17 cellular contexts compared by ENCODE assay signal in the genomic region with DNA sequence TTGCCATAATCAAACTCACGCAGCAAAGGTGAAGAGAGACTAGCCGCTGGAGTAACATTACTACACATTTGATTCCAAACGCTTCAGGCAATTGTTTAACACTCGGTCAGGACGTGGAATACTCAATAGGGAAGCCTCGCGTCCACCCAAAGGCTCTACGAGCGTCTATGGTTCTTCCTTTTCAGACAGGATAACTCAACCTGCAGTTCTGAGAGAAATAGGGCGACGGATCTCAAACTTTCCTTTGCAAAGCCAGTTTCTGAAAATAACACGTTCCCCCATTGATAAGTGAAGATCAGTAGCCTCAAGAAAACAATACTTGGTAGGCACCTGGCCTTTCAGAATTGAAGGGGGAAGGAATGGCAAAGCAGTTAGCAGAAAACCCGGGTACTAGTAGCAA.
DNase-seq lines count a peak whose midpoint lies in the region; ATAC-seq and TF ChIP-seq lines count a peak whose summit lies in the region.
"Had no signal": no experiment of that assay in that cellular context is flagged by ENCODE, and none has a peak within 500 bp of the region (broad histone marks: within the 10 kb centered on the region; RNA-seq: fewer than 3 reads in every experiment).

No MANE protein-coding gene starts in this region.

- TF ChIP-seq CTCF in GM20000 (IDR thresholded peaks at IDR 0.05; ENCODE audit: extremely low read depth, missing control alignments) = no peak

- H3K4me3 ChIP-seq in CD4-positive, CD25-positive, alpha-beta regulatory T cell (ENCODE audit: low read depth, low read length) = peak overlapping the region; percentile 78

- ATAC-seq in CD4-positive, CD25-positive, alpha-beta regulatory T cell (ENCODE audit: low read depth in 2 of 2) = no peak
- no peak for ATAC-seq in central memory CD8-positive, alpha-beta T cell (replicated peaks; ENCODE audit: extremely low read depth, poor library complexity, severe bottlenecking)
- ATAC-seq in naive thymus-derived CD8-positive, alpha-beta T cell = no peak
- no peak for ATAC-seq in HG02884 (IDR thresholded peaks at IDR 0.05; ENCODE audit: unreplicated experiment)
- ATAC-seq in HG03442 (IDR thresholded peaks at IDR 0.05; ENCODE audit: unreplicated experiment) = no peak

- peaks cover 9% of the 10 kb centered on the region for H3K27me3 ChIP-seq in CD4-positive, CD25-positive, alpha-beta regulatory T cell (ENCODE audit: control insufficient read depth, insufficient read depth, low read length)

- H3K9me3 Mint-ChIP-seq in CD4-positive, CD25-positive, alpha-beta regulatory T cell = peaks cover 0 to 2% (median 0%) of the 10 kb centered on the region in 7 donors
- H3K9me3 Mint-ChIP-seq in central memory CD8-positive, alpha-beta T cell = no peaks in the 10 kb centered on the region
- no peaks in the 10 kb centered on the region for H3K9me3 Mint-ChIP-seq in naive thymus-derived CD8-positive, alpha-beta T cell

- no peaks in the 10 kb centered on the region for H3K36me3 Mint-ChIP-seq in CD4-positive, CD25-positive, alpha-beta regulatory T cell
- H3K36me3 Mint-ChIP-seq in central memory CD8-positive, alpha-beta T cell (ENCODE audit: insufficient read depth) = no peaks in the 10 kb centered on the region
- no peaks in the 10 kb centered on the region for H3K36me3 Mint-ChIP-seq in naive thymus-derived CD8-positive, alpha-beta T cell

- peaks cover 0 to 28% (median 19%) of the 10 kb centered on the region in 4 donors for H3K4me1 Mint-ChIP-seq in CD4-positive, CD25-positive, alpha-beta regulatory T cell
- peaks cover 25% of the 10 kb centered on the region for H3K4me1 Mint-ChIP-seq in central memory CD8-positive, alpha-beta T cell
- H3K4me1 Mint-ChIP-seq in naive thymus-derived CD8-positive, alpha-beta T cell = peaks cover 13 to 29% (median 27%) of the 10 kb centered on the region in 4 donors

- H3K27me3 Mint-ChIP-seq in CD4-positive, CD25-positive, alpha-beta regulatory T cell = peaks cover 62% of the 10 kb centered on the region
- peaks cover 41% of the 10 kb centered on the region for H3K27me3 Mint-ChIP-seq in central memory CD8-positive, alpha-beta T cell
- peaks cover 23 to 44% (median 35%) of the 10 kb centered on the region in 5 donors for H3K27me3 Mint-ChIP-seq in naive thymus-derived CD8-positive, alpha-beta T cell

- H3K9me3 ChIP-seq in CD4-positive, CD25-positive, alpha-beta regulatory T cell (ENCODE audit: control insufficient read depth in 2 of 2, low read length in 2 of 2) = no peaks in the 10 kb centered on the region
- H3K9me3 ChIP-seq: right atrium auricular region had no signal

- peak overlapping the region in 2 of 3 donors; percentile 26 to 40 for H3K27ac Mint-ChIP-seq in CD4-positive, CD25-positive, alpha-beta regulatory T cell
- H3K27ac Mint-ChIP-seq in central memory CD8-positive, alpha-beta T cell (ENCODE audit: low read depth) = no peak overlapping the region
- H3K27ac Mint-ChIP-seq in naive thymus-derived CD8-positive, alpha-beta T cell = no peak overlapping the region

- H3K4me1 ChIP-seq in CD4-positive, CD25-positive, alpha-beta regulatory T cell (ENCODE audit: control insufficient read depth, insufficient read depth, low read length, poor library complexity, severe bottlenecking) = peaks cover 29% of the 10 kb centered on the region

- H3K36me3 ChIP-seq in CD4-positive, CD25-positive, alpha-beta regulatory T cell (ENCODE audit: control insufficient read depth, insufficient read depth, low read length) = no peaks in the 10 kb centered on the region
- H3K36me3 ChIP-seq: right atrium auricular region had no signal

- no peak overlapping the region for H3K27ac ChIP-seq in CD4-positive, CD25-positive, alpha-beta regulatory T cell (ENCODE audit: insufficient read depth, low read length, poor library complexity, severe bottlenecking)
- H3K27ac ChIP-seq: right atrium auricular region had no signal

- peak overlapping the region; percentile 69 to 96 (median 90) for H3K4me3 Mint-ChIP-seq in CD4-positive, CD25-positive, alpha-beta regulatory T cell
- peak overlapping the region; percentile 76 for H3K4me3 Mint-ChIP-seq in central memory CD8-positive, alpha-beta T cell
- peak overlapping the region; percentile 80 to 92 (median 90) for H3K4me3 Mint-ChIP-seq in naive thymus-derived CD8-positive, alpha-beta T cell

- POLR2A ChIA-PET in naive thymus-derived CD8-positive, alpha-beta T cell (lab: Charles Lee) = no interaction called here

- peak in 1 of 3 donors; percentile 9 for DNase-seq in CD4-positive, CD25-positive, alpha-beta regulatory T cell
- DNase-seq in GM20000 (ENCODE audit: low spot score) (peak; percentile 3), HPDE6-E6E7 (ENCODE audit: extremely low spot score) (no peak), NCI-H1417 treated with DMSO at 0.1 percent for 48 hours (lab: John Stamatoyannopoulos, UW) (no peak)
- no peak for DNase-seq in central memory CD8-positive, alpha-beta T cell (ENCODE audit: low spot score in 2 of 2)
- DNase-seq in naive thymus-derived CD8-positive, alpha-beta T cell = peak in 1 of 10 donors; percentile 2
- DNase-seq: activated CD8-positive, alpha-beta memory T cell treated with anti-CD3 and anti-CD28 coated beads for 24 hours; C1 segment of cervical spinal cord; HCEC 1CT; Kasumi-1; NCI-H187; NCI-H69; RPMI8226; T1000 had no signal

Comparison
In these comparisons a context has a peak if more than half of its experiments do, and no peak if none do; other contexts are left out.
1. H3K27ac Mint-ChIP-seq: peak in CD4-positive, CD25-positive, alpha-beta regulatory T cell (2 of 3); none in central memory CD8-positive, alpha-beta T cell (single experiment) and naive thymus-derived CD8-positive, alpha-beta T cell (0 of 10).
2. Peak in every context shown above with its lines, with median percentiles within 50 percentile points of each other: H3K4me3 Mint-ChIP-seq.